In the genomic region with DNA sequence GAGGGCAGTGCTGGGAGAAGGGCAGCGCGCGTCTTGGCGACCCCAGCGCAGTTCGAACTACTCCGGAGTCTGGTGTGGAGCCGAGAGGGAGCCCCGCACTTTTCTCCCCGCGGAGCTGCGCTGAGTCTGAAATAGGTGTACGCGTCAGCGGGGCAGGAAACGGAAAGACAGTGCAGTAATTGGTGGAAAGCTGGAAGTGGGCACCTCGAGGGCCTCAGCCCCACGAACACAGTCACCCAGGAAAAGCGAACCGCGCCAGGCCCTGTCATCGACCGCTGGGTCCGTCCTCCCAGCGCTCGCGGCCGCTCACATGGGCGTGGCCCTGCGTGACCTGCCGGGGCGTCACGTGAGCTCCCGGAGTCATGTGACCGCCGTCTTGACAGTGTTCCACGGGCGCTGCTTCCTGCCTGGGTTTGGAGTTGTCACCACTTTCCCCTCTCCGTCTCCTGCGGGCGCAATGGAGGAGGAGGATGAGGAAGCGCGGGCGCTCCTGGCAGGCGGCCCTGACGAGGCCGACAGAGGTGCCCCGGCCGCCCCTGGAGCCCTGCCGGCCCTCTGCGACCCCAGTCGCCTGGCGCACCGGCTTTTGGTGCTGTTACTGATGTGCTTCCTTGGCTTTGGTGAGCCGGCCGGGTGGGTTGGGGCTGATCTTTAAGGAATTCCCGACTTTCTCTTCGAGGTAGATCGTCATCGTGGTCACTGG, we compare ENCODE assay signal across 8 cellular contexts. TPM values are rescaled to one million over a fixed set of nuclear protein-coding genes. Genes with fewer than 3 reads are reported as not detected.
DNase-seq lines count a peak whose midpoint lies in the region; ATAC-seq lines count a peak whose summit lies in the region.

A gene with protein sequence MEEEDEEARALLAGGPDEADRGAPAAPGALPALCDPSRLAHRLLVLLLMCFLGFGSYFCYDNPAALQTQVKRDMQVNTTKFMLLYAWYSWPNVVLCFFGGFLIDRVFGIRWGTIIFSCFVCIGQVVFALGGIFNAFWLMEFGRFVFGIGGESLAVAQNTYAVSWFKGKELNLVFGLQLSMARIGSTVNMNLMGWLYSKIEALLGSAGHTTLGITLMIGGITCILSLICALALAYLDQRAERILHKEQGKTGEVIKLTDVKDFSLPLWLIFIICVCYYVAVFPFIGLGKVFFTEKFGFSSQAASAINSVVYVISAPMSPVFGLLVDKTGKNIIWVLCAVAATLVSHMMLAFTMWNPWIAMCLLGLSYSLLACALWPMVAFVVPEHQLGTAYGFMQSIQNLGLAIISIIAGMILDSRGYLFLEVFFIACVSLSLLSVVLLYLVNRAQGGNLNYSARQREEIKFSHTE (plus strand): TSS at position 359 of the 703 bp plus-strand sequence. CDS start 99 bp downstream, at position 458.

- peak; percentile 85 for DNase-seq in COLO668 (lab: John Stamatoyannopoulos, UW; ENCODE audit: unreplicated experiment)
- peak; percentile 95 for DNase-seq in HT1080 (ENCODE audit: low read depth)
- DNase-seq in NOMO-1 (lab: John Stamatoyannopoulos, UW; ENCODE audit: unreplicated experiment in 2 of 2): peak; percentile 90 to 92
- DNase-seq in effector CD8-positive, alpha-beta T cell (lab: John Stamatoyannopoulos, UW): peak; percentile 78
- peak; percentile 87 to 92 for DNase-seq in lung microvascular endothelial cell (ENCODE audit: low read depth in 2 of 2)
- DNase-seq in stimulated activated CD4-positive, alpha-beta T cell treated with anti-CD3 and anti-CD28 coated beads, TNF-alpha, amount 100 ng/mL, for 48 hours (ENCODE audit: low read depth in 3 of 3): peak; percentile 76 to 84 (median 84)

- CTCF ChIA-PET in activated CD8-positive, alpha-beta memory T cell treated with anti-CD3 and anti-CD28 coated beads for 36 hours (lab: Charles Lee): interaction anchor here (0.6 to 3.4 kb wide), 4 partner anchors 8 to 156 kb away, joined by 3 to 10 read pairs (median 4); no protein-coding TSS in a partner anchor

- POLR2A ChIA-PET in activated CD8-positive, alpha-beta memory T cell treated with anti-CD3 and anti-CD28 coated beads for 36 hours (lab: Charles Lee): interaction anchor here (0.9 kb wide), 1 partner anchor 11 kb away, joined by 3 read pairs; no protein-coding TSS in a partner anchor

- ATAC-seq in GM21360 (IDR thresholded peaks at IDR 0.05; ENCODE audit: unreplicated experiment): peak; percentile 98

RNA-seq across cellular contexts. Expression of the gene that starts here (rescaled TPM):
- 140 and 150 TPM in 2 replicates for total RNA-seq in HT1080 (2014; rRNA removed; shearing (Covaris generic))
- 133 and 154 TPM in 2 replicates for polyA plus RNA-seq in HT1080 (2015; cell fraction: cytosol; rRNA removed)
- polyA plus RNA-seq in HT1080 (2015; cell fraction: nucleus; rRNA removed): 153 and 174 TPM in 2 replicates
- total RNA-seq in activated CD8-positive, alpha-beta memory T cell treated with anti-CD3 and anti-CD28 coated beads for 36 hours: 10 to 100 TPM; 22.7 to 27.5 TPM
- 55.4 and 77.6 TPM in 2 replicates for total RNA-seq in lung microvascular endothelial cell

Comparison
In these comparisons a context has a peak if more than half of its experiments do, and no peak if none do; other contexts are left out.
1. Peak in every context shown above with its lines: DNase-seq and ATAC-seq.